Comparison of ENCODE assay signal across 8 cellular contexts in the genomic region with DNA sequence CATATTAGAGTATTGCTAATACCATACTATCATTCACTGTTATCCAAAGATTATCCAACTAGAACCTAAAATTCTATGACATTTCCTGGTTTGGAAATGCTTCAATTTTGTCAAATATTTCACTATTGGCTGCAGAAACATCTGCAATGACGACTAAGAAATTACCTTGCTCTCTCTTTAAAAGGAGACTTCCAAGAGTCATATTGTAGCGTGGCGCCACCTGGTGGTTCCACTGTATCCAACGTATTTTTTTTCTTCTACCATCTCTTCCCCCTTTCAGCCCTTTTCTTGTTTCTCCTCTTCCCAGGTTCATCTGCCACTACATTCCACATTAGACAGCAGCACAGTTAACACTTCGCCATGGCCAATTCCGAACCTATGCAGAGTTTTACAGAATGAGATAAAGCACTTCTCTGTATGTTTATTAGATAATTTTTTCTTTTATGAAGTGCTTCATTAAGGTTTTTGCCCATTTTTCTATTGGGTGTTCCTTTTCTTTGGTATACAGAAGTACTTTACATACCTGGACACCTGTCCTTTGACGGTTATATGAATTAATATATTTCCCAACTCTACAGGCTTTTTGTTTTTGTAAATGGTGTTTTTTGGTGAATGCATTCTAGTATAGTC.
DNase-seq lines count a peak whose midpoint lies in the region; ATAC-seq and TF ChIP-seq lines count a peak whose summit lies in the region.

No MANE protein-coding gene starts in this region.

- H2AFZ ChIP-seq in HCT116 (ENCODE audit: low read depth, low read length, poor library complexity, severe bottlenecking) = no peak overlapping the region

- peak; percentile 60 to 91 (median 74); a peak in 5 of 6 replicates for TF ChIP-seq CTCF in HCT116 (IDR thresholded peaks at IDR 0.05 in 2 of 3, conservative IDR thresholded peaks at IDR 0.05 in 1 of 3; ENCODE audit: borderline replicate concordance in 1 of 3, insufficient read depth in 1 of 3, low read depth in 2 of 3, low read length in 2 of 3)
- peak; percentile 87 for TF ChIP-seq CTCF in left ventricle myocardium inferior (IDR thresholded peaks at IDR 0.05; ENCODE audit: borderline replicate concordance)
- TF ChIP-seq CTCF in retinal pigment epithelial cell (conservative IDR thresholded peaks at IDR 0.05; ENCODE audit: low read depth, low read length) = peak; percentile 75

- H3K4me1 ChIP-seq in HCT116 (ENCODE audit: control insufficient read depth in 1 of 2, insufficient read depth in 2 of 2, low read length in 2 of 2) (no peaks in the 10 kb centered on the region), adipocyte (ENCODE audit: control insufficient read depth, insufficient read depth, low read length) (peaks cover 7% of the 10 kb centered on the region), left ventricle myocardium inferior (no peaks in the 10 kb centered on the region)

- H3K4me2 ChIP-seq in HCT116 (ENCODE audit: low read length) = no peak overlapping the region

- peak; percentile 77 for TF ChIP-seq RAD21 in HCT116 (IDR thresholded peaks at IDR 0.05; ENCODE audit: low read depth)

- ATAC-seq in HCT116 (peak; percentile 72), T-cell (replicated peaks in 1 of 4) (peak; percentile 49 to 64 (median 58)), GM18519 (IDR thresholded peaks at IDR 0.05; ENCODE audit: low FRiP score, unreplicated experiment) (no peak)

- H3K79me2 ChIP-seq in HCT116 (ENCODE audit: insufficient read depth, low read length) = no peaks in the 10 kb centered on the region

- CTCF ChIA-PET in HCT116 (lab: Charles Lee) = interaction anchor here (0.9 kb wide), 1 partner anchor 590 kb away, joined by 3 read pairs; no protein-coding TSS in a partner anchor
- CTCF ChIA-PET in T-cell (lab: Charles Lee) = interaction anchor here in 1 of 2 donors (1.0 to 3.0 kb wide), 2 partner anchors 34 to 546 kb away, joined by 4 to 12 read pairs; no protein-coding TSS in a partner anchor

- H4K20me1 ChIP-seq in HCT116 (ENCODE audit: insufficient read depth) = no peaks in the 10 kb centered on the region

- peaks cover 11% of the 10 kb centered on the region for H3K36me3 Mint-ChIP-seq in T-cell

- RAD21 ChIA-PET in HCT116 (lab: Charles Lee; ENCODE audit: low non-redundant PET in 1 of 2, low total read pairs in 2 of 2, uncharacterized antibody in 2 of 2, unreplicated experiment in 2 of 2) = no interaction called here

- H3K27ac ChIP-seq in HCT116 (ENCODE audit: low read depth, low read length) (no peak overlapping the region), left ventricle myocardium inferior (replicated peaks) (no peak overlapping the region)

- H3K4me3 ChIP-seq in HCT116 (replicated peaks in 1 of 2; ENCODE audit: low read depth in 1 of 2, low read length in 2 of 2) = no peak overlapping the region
- no peak overlapping the region for H3K4me3 ChIP-seq in adipocyte (ENCODE audit: low read length)
- H3K4me3 ChIP-seq in left ventricle myocardium inferior = no peak overlapping the region
- no peak overlapping the region for H3K4me3 ChIP-seq in retinal pigment epithelial cell (ENCODE audit: low read length)

- TF ChIP-seq POLR2A in HCT116 (IDR thresholded peaks at IDR 0.05; ENCODE audit: borderline replicate concordance, extremely low read depth, insufficient read depth, insufficient read length) = no peak

- H3K9me2 ChIP-seq in HCT116 (ENCODE audit: insufficient read depth) = no peaks in the 10 kb centered on the region

- POLR2A ChIA-PET in HCT116 (lab: Charles Lee) (no interaction called here), T-cell (lab: Charles Lee) (no interaction called here)

- H3K27ac Mint-ChIP-seq in T-cell = peak overlapping the region; percentile 87 to 93

- H3K36me3 ChIP-seq in HCT116 (ENCODE audit: control insufficient read depth in 1 of 2, insufficient read depth in 2 of 2, low read length in 2 of 2) = no peaks in the 10 kb centered on the region; a peak in 1 of 4 replicates
- peaks cover 6% of the 10 kb centered on the region for H3K36me3 ChIP-seq in adipocyte (ENCODE audit: control insufficient read depth, insufficient read depth, low read length, severe bottlenecking)
- no peaks in the 10 kb centered on the region for H3K36me3 ChIP-seq in left ventricle myocardium inferior

- H3K9me3 ChIP-seq in HCT116 (ENCODE audit: control insufficient read depth in 1 of 2, insufficient read depth in 1 of 2, low read depth in 1 of 2, low read length in 2 of 2) (no peaks in the 10 kb centered on the region), adipocyte (ENCODE audit: control insufficient read depth, low read length) (no peaks in the 10 kb centered on the region), left ventricle myocardium inferior (replicated peaks) (no peaks in the 10 kb centered on the region)

- no TSS peak for BruUV-seq in HCT116 (replicated peaks; lab: Mats Ljungman, UMichigan)

- H3K27me3 ChIP-seq in HCT116 (ENCODE audit: insufficient read depth, low read length) (no peaks in the 10 kb centered on the region), adipocyte (replicated peaks; ENCODE audit: control insufficient read depth, insufficient read depth, low read length) (no peaks in the 10 kb centered on the region), left ventricle myocardium inferior (ENCODE audit: low read depth) (no peaks in the 10 kb centered on the region)

- no peaks in the 10 kb centered on the region for H3K9me3 Mint-ChIP-seq in T-cell

- H3K27me3 Mint-ChIP-seq in T-cell = no peaks in the 10 kb centered on the region

- H3K4me1 Mint-ChIP-seq in T-cell = peaks cover 47 to 52% (median 51%) of the 10 kb centered on the region in 3 donors

- H3K4me3 Mint-ChIP-seq in T-cell = peak overlapping the region; percentile 28 to 44 (median 32)

- H3K9ac ChIP-seq in HCT116 (ENCODE audit: low read length) = no peak overlapping the region
- no peak overlapping the region for H3K9ac ChIP-seq in adipocyte (ENCODE audit: low read length)

- DNase-seq in GM03348 (ENCODE audit: low spot score) = peak; percentile 65
- DNase-seq in HCT116 (ENCODE audit: low read depth, low spot score) = peak; percentile 37
- peak; percentile 13 for DNase-seq in NCI-H1092 (lab: John Stamatoyannopoulos, UW)
- peak; percentile 48 to 90 (median 78) for DNase-seq in T-cell
- DNase-seq in adipocyte (ENCODE audit: low read depth) = peak; percentile 94
- DNase-seq in left ventricle myocardium inferior = peak; percentile 66
- DNase-seq in retinal pigment epithelial cell (ENCODE audit: low read depth) = no peak

- intact Hi-C loops in HCT116 (cut with micrococcal nuclease) = loop anchor here (1.0 to 2.0 kb wide), 3 partner anchors 547 to 1646 kb away; no protein-coding TSS in a partner anchor
- intact Hi-C loops in left ventricle myocardium inferior (cut with micrococcal nuclease) = loop anchor here (5.0 kb wide), 1 partner anchor 245 kb away; the partner anchor contains the start of gene LYRM7

TF ChIP-seq in HCT116, 20 proteins besides CTCF, POLR2A, EP300 and RAD21:
- TF ChIP-seq, protein P1, sequence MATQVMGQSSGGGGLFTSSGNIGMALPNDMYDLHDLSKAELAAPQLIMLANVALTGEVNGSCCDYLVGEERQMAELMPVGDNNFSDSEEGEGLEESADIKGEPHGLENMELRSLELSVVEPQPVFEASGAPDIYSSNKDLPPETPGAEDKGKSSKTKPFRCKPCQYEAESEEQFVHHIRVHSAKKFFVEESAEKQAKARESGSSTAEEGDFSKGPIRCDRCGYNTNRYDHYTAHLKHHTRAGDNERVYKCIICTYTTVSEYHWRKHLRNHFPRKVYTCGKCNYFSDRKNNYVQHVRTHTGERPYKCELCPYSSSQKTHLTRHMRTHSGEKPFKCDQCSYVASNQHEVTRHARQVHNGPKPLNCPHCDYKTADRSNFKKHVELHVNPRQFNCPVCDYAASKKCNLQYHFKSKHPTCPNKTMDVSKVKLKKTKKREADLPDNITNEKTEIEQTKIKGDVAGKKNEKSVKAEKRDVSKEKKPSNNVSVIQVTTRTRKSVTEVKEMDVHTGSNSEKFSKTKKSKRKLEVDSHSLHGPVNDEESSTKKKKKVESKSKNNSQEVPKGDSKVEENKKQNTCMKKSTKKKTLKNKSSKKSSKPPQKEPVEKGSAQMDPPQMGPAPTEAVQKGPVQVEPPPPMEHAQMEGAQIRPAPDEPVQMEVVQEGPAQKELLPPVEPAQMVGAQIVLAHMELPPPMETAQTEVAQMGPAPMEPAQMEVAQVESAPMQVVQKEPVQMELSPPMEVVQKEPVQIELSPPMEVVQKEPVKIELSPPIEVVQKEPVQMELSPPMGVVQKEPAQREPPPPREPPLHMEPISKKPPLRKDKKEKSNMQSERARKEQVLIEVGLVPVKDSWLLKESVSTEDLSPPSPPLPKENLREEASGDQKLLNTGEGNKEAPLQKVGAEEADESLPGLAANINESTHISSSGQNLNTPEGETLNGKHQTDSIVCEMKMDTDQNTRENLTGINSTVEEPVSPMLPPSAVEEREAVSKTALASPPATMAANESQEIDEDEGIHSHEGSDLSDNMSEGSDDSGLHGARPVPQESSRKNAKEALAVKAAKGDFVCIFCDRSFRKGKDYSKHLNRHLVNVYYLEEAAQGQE (IDR thresholded peaks at IDR 0.05; ENCODE audit: low read depth) = no peak
- no peak for TF ChIP-seq SP1 (IDR thresholded peaks at IDR 0.05; ENCODE audit: low read depth)
- TF ChIP-seq, protein P2, sequence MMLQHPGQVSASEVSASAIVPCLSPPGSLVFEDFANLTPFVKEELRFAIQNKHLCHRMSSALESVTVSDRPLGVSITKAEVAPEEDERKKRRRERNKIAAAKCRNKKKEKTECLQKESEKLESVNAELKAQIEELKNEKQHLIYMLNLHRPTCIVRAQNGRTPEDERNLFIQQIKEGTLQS (IDR thresholded peaks at IDR 0.05) = no peak
